1 cellular context compared by ENCODE assay signal in the genomic region with DNA sequence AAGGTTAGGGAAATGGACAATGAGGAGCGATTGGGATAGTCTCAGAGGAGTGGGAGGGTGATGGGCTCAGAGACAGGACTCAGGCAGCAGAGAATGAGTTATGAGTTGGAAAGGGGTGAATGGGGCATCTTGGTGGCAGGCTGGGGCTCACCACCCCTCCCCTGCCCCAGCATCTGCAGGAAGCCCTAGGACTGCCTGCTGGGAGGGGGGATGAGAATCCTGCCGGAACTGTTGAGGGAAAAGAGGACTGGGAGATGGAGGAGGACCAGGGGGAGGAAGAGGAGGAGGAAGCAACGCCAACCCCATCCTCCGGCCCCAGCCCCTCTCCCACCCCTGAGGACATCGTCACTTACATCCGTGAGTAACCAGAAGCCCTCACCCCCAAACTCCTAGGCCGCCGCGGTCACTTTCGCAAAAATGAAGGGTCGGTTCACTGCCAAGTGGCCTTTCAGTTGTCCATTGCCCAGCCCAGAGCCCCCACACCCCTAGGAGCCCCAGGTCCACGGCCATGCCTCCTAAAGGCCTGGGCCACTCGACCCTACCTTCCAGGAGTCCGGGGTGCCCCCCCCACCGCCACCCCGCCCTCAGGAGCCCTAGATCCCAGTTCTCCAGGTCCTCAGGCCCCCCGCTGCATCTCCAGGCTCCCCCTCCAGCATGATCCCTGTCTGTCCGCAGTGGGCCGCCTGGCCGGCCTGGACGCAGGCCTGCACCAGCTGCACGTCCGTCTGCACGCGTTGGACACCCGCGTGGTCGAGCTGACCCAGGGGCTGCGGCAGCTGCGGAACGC.
TF ChIP-seq lines count a peak whose summit lies in the region.

No MANE protein-coding gene starts in this region.

TF ChIP-seq in H1, 55 proteins besides CTCF, POLR2A, EP300 and RAD21:
- TF ChIP-seq, protein P1, sequence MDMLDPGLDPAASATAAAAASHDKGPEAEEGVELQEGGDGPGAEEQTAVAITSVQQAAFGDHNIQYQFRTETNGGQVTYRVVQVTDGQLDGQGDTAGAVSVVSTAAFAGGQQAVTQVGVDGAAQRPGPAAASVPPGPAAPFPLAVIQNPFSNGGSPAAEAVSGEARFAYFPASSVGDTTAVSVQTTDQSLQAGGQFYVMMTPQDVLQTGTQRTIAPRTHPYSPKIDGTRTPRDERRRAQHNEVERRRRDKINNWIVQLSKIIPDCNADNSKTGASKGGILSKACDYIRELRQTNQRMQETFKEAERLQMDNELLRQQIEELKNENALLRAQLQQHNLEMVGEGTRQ (IDR thresholded peaks at IDR 0.05; ENCODE audit: low read length): 0 out of 2 replicates have a peak, but pooled peaks have one; percentile 4
- TF ChIP-seq JUND (IDR thresholded peaks at IDR 0.05; ENCODE audit: low read length): no peak
- no peak for TF ChIP-seq ZNF274 (IDR thresholded peaks at IDR 0.05; ENCODE audit: borderline replicate concordance, extremely low read depth, low read length)
- TF ChIP-seq KDM1A (IDR thresholded peaks at IDR 0.05; ENCODE audit: borderline replicate concordance, low read length): peak; percentile 31; the same call in 1 of the 2 replicates
- no peak for TF ChIP-seq CBX5 (IDR thresholded peaks at IDR 0.05; ENCODE audit: low read depth, low read length)
- no peak for TF ChIP-seq CHD2 (IDR thresholded peaks at IDR 0.05; ENCODE audit: low read length)
- TF ChIP-seq SRF (IDR thresholded peaks at IDR 0.05; ENCODE audit: low read depth, low read length): no peak
- TF ChIP-seq, protein P2, sequence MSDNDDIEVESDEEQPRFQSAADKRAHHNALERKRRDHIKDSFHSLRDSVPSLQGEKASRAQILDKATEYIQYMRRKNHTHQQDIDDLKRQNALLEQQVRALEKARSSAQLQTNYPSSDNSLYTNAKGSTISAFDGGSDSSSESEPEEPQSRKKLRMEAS (IDR thresholded peaks at IDR 0.05): peak; percentile 73; the same call in 1 of the 2 replicates
- peak; percentile 35; the same call in 1 of the 2 replicates for TF ChIP-seq E2F6 (IDR thresholded peaks at IDR 0.05)
- TF ChIP-seq SIN3A (conservative IDR thresholded peaks at IDR 0.05 in 1 of 2, IDR thresholded peaks at IDR 0.05 in 1 of 2; ENCODE audit: low read depth in 1 of 2, low read length in 2 of 2): 0 out of 4 replicates have a peak, but pooled peaks of 1 of the 2 experiments have one; percentile 26
TF ChIP-seq in H1: peak in this region for 5.
